In the genomic region with DNA sequence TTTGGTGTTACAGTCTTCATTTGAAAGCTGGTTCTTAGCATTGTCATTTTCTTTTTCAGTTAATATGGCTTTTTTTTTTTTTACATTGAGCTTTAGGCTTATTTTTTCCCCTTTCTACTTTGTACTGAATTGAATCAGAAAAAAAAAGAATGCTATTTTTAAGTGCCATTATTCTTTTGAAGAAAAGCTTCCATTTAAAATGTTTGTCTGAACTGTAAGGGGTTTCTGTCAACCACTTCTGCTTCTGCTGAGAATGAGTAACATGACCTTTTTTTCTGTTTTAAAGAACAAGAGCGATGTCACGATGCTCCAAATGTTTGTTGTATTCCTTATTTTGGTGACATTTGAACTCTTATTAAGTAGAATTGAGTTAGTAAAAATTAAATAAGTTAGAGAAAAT, we compare ENCODE assay signal across 14 cellular contexts. TPM values are rescaled to one million over a fixed set of nuclear protein-coding genes. Genes with fewer than 3 reads are reported as not detected.
DNase-seq lines count a peak whose midpoint lies in the region; ATAC-seq, FAIRE-seq and TF ChIP-seq lines count a peak whose summit lies in the region.
"Had no signal": no experiment of that assay in that cellular context is flagged by ENCODE, and none has a peak within 500 bp of the region (broad histone marks: within the 10 kb centered on the region; RNA-seq: fewer than 3 reads in every experiment).

No MANE protein-coding gene starts in this region.

- H3K4me3 ChIP-seq in SU-DHL-6 (ENCODE audit: insufficient read depth, low read length, poor library complexity, severe bottlenecking) = no peak overlapping the region

- no peak overlapping the region for H3K4me3 Mint-ChIP-seq in stimulated activated memory B cell treated with anti-CD40 and anti-IgM and Interleukin-4, amounts not matched to agents 10 μg/mL and 1 μg/mL and 100 μg/mL, for 72 hours

- ATAC-seq in stimulated activated memory B cell treated with anti-CD40 and anti-IgM and Interleukin-4, amounts not matched to agents 10 μg/mL and 1 μg/mL and 100 μg/mL, for 72 hours = peak; percentile 75
- ATAC-seq in HG03108 (IDR thresholded peaks at IDR 0.05; ENCODE audit: unreplicated experiment) (no peak), GM21825 (IDR thresholded peaks at IDR 0.05; ENCODE audit: unreplicated experiment) (no peak)

- DNase-seq in GM12891 (ENCODE audit: insufficient read length, low spot score) (no peak), KG1 (lab: John Stamatoyannopoulos, UW) (peak; percentile 7)
- no peak for DNase-seq in activated T-cell treated with anti-CD3 and anti-CD28 coated beads, Interleukin-2, amount 50 U/mL, for 1 hour
- DNase-seq: DMS 273 treated with DMSO at 0.1 percent for 48 hours, EL, HCEC 1CT, NCI-H1048, NCI-H2107, NCI-H774, SIG-M5 had no signal

- no peaks in the 10 kb centered on the region for H3K9me2 ChIP-seq in SU-DHL-6 (replicated peaks; ENCODE audit: insufficient read depth, low read length)

- H3K79me2 ChIP-seq in SU-DHL-6 (ENCODE audit: insufficient read depth, low read length) = peaks cover 7% of the 10 kb centered on the region; the same call in 1 of the 2 replicates

- H3K4me1 Mint-ChIP-seq in stimulated activated memory B cell treated with anti-CD40 and anti-IgM and Interleukin-4, amounts not matched to agents 10 μg/mL and 1 μg/mL and 100 μg/mL, for 72 hours = peaks cover 44% of the 10 kb centered on the region

- H2AFZ ChIP-seq in SU-DHL-6 (ENCODE audit: low read depth, low read length, severe bottlenecking) = no peak overlapping the region

- TF ChIP-seq CTCF in SU-DHL-6 (IDR thresholded peaks at IDR 0.05; ENCODE audit: insufficient read depth, low read length, poor library complexity, severe bottlenecking) = no peak

- H3K27me3 Mint-ChIP-seq in stimulated activated memory B cell treated with anti-CD40 and anti-IgM and Interleukin-4, amounts not matched to agents 10 μg/mL and 1 μg/mL and 100 μg/mL, for 72 hours = no peaks in the 10 kb centered on the region

- TF ChIP-seq POLR2A in GM12891 (IDR thresholded peaks at IDR 0.05; ENCODE audit: low read depth, low read length) = no peak

- H3F3A ChIP-seq in SU-DHL-6 (ENCODE audit: insufficient read depth) = peaks cover 5% of the 10 kb centered on the region; the same call in 1 of the 2 replicates

- H3K9me3 Mint-ChIP-seq in stimulated activated memory B cell treated with anti-CD40 and anti-IgM and Interleukin-4, amounts not matched to agents 10 μg/mL and 1 μg/mL and 100 μg/mL, for 72 hours = peaks cover 3% of the 10 kb centered on the region

- peak overlapping the region; percentile 42 for H3K27ac Mint-ChIP-seq in stimulated activated memory B cell treated with anti-CD40 and anti-IgM and Interleukin-4, amounts not matched to agents 10 μg/mL and 1 μg/mL and 100 μg/mL, for 72 hours

- H3K4me2 ChIP-seq in SU-DHL-6 (ENCODE audit: low read depth, low read length, poor library complexity, severe bottlenecking) = peak overlapping the region; percentile 6

- peaks cover 7% of the 10 kb centered on the region; the same call in 1 of the 2 replicates for H4K20me1 ChIP-seq in SU-DHL-6 (ENCODE audit: low read depth, low read length)

- no peaks in the 10 kb centered on the region for H3K36me3 ChIP-seq in SU-DHL-6 (ENCODE audit: low read length)

- no peak overlapping the region for H3K9ac ChIP-seq in SU-DHL-6 (ENCODE audit: low read length)

- peaks cover 26% of the 10 kb centered on the region for H3K36me3 Mint-ChIP-seq in stimulated activated memory B cell treated with anti-CD40 and anti-IgM and Interleukin-4, amounts not matched to agents 10 μg/mL and 1 μg/mL and 100 μg/mL, for 72 hours

- no peaks in the 10 kb centered on the region for H3K27me3 ChIP-seq in SU-DHL-6 (ENCODE audit: low read length)

- no peaks in the 10 kb centered on the region for H3K9me3 ChIP-seq in SU-DHL-6 (ENCODE audit: insufficient read depth, low read length)

- peak overlapping the region; percentile 27; the same call in 1 of the 2 replicates for H3K27ac ChIP-seq in SU-DHL-6 (ENCODE audit: low read depth, low read length)

- FAIRE-seq in GM12891 (lab: Jason Lieb, UNC) = no peak

TF ChIP-seq in GM12891, 5 proteins besides CTCF, POLR2A, EP300 and RAD21:
- TF ChIP-seq TAF1 (IDR thresholded peaks at IDR 0.05; ENCODE audit: low read depth, low read length) = no peak
- TF ChIP-seq SPI1 (IDR thresholded peaks at IDR 0.05; ENCODE audit: low read depth, low read length) = peak; percentile 73

RNA-seq across cellular contexts. Expression of a gene that starts 50.0 kb away (rescaled TPM):
- 3.6 TPM for polyA plus RNA-seq in GM12891 (2012; ENCODE audit: low read depth, missing spikeins)
